Comparison of ENCODE assay signal across 9 cellular contexts in the genomic region with DNA sequence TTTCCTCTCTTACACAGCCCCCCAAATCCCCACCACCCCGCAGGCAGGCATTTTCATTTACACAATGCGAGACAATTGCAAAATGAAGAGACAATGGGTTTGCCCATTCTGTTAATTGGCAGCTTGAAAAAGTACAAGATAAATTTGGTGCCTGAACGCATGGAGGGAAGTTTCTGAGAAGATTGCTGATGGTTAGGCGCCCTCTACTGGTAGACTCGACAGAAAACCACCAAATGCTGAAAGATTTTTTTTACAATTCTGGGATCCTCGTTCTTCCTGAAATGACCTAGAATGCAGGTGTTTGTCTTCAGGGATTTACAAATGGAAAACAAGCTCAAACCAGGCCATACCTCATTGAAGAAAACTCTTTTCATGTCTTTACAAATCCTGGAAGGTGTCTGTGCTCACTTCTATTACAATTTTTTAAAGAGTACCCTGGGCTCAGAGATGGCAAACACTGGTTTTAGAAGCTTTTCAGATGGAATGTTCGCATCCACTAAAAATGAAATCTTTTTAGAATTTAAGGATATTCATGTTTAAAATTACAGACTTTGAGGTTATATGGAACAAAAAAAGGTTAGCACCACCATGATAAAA.
DNase-seq lines count a peak whose midpoint lies in the region; ATAC-seq and TF ChIP-seq lines count a peak whose summit lies in the region.
"Had no signal": no experiment of that assay in that cellular context is flagged by ENCODE, and none has a peak within 500 bp of the region (broad histone marks: within the 10 kb centered on the region; RNA-seq: fewer than 3 reads in every experiment).

No MANE protein-coding gene starts in this region.

- no peaks in the 10 kb centered on the region for H3F3A ChIP-seq in Loucy (ENCODE audit: low read depth)

- H2AFZ ChIP-seq in Loucy (ENCODE audit: low read length), result no peak overlapping the region

- no peak for ATAC-seq in GM18870 (IDR thresholded peaks at IDR 0.05; ENCODE audit: unreplicated experiment)

- H3K9ac ChIP-seq in Loucy (ENCODE audit: low read depth, low read length, poor library complexity, severe bottlenecking), result no peak overlapping the region

- no peaks in the 10 kb centered on the region for H4K20me1 ChIP-seq in Loucy (ENCODE audit: insufficient read depth, low read length, poor library complexity, severe bottlenecking)

- peak; percentile 85 for TF ChIP-seq CTCF in Loucy (conservative IDR thresholded peaks at IDR 0.05; ENCODE audit: low read length)

- H3K4me1 ChIP-seq in Loucy (ENCODE audit: insufficient read depth, low read length, poor library complexity, severe bottlenecking), result no peaks in the 10 kb centered on the region

- H3K79me2 ChIP-seq in Loucy (ENCODE audit: insufficient read depth, low read length), result no peaks in the 10 kb centered on the region

- H3K36me3 ChIP-seq in Loucy (ENCODE audit: insufficient read depth, low read length), result no peaks in the 10 kb centered on the region

- H3K9me3 ChIP-seq in Loucy (ENCODE audit: insufficient read depth, low read depth, low read length), result peaks cover 5% of the 10 kb centered on the region; the same call in 1 of the 2 replicates

- no peaks in the 10 kb centered on the region for H3K27me3 ChIP-seq in Loucy (ENCODE audit: insufficient read depth, low read length, poor library complexity, severe bottlenecking)

- no peak overlapping the region for H3K4me2 ChIP-seq in Loucy (ENCODE audit: low read depth, low read length, poor library complexity, severe bottlenecking)

- no peaks in the 10 kb centered on the region for H3K9me2 ChIP-seq in Loucy (replicated peaks; ENCODE audit: low read depth, low read length)

- no peak overlapping the region for H3K4me3 ChIP-seq in Loucy (ENCODE audit: low read length, poor library complexity, severe bottlenecking)

- DNase-seq in ELF-1 (ENCODE audit: low read depth, low spot score) (peak; percentile 51), T follicular helper cell (ENCODE audit: low read depth) (peak; percentile 26), anterior cingulate cortex (lab: John Stamatoyannopoulos, UW) (peak in 40 of 58 donors; percentile 0 to 53 (median 10)), iPS DF 4.7 (ENCODE audit: extremely low read depth, low spot score) (peak; percentile 66)
- peak in 2 of 3 donors; percentile 12 to 58 for DNase-seq in stimulated activated CD4-positive, alpha-beta T cell treated with anti-CD3 and anti-CD28 coated beads, Interleukin-12 subunit alpha, Interleukin-12 subunit beta, amount 100 ng/mL, for 48 hours (ENCODE audit: low read depth in 2 of 3, low spot score in 1 of 3)
- DNase-seq in NK-92 treated with Interleukin-12 subunit alpha and Interleukin-12 subunit beta, amount 100 ng/mL, for 24 hours (lab: John Stamatoyannopoulos, UW), result no peak
- DNase-seq: activated naive CD8-positive, alpha-beta T cell treated with anti-CD3 and anti-CD28 coated beads, Interleukin-2, amount 10 ng/mL, durations not matched to agents 7 days and 5 days had no signal
